In the genomic region with DNA sequence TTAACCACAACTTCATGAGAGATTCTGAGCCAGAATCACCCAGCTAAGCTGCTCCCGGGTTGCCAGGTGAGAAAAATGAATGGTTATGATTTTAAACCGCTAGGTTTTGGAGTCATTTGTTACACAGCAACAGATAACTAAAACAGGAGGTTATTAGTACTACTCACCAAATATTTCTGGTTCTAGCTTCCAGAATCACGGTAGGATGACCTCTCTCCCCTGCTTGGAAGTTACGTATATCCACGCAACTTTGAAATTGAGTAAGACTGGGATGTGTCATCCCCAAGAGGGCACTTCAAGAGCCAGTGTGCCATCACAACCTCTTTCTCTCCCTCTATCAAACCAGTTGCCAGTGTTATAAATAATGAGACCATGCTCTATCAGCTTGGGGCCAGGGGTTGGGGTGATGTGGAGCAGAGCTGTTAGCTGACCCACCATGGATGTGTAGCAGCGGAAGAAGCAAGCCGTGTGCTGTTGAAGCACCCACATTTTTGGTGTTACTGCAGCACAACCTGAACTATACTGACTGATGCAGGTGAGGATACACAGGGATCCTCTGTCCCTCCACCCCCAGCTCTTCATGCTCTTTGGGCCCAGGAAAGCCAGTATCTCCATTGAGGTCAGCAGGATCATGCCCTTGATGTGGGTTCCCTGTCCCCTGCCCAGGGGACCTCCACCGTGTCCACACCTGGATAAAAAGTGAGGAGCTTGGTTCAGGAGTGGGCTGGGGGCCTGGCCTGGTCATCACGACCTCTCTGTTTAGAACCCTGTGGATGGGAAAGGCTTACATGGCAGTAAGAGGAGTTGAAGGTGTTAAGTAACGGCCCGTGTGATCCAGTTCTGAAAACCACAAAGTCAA, we compare ENCODE assay signal across 19 cellular contexts. TPM values are rescaled to one million over a fixed set of nuclear protein-coding genes. Genes with fewer than 3 reads are reported as not detected.
DNase-seq lines count a peak whose midpoint lies in the region; ATAC-seq and TF ChIP-seq lines count a peak whose summit lies in the region.
"Had no signal": no experiment of that assay in that cellular context is flagged by ENCODE, and none has a peak within 500 bp of the region (broad histone marks: within the 10 kb centered on the region; RNA-seq: fewer than 3 reads in every experiment).

No MANE protein-coding gene starts in this region.

- no peak overlapping the region for H3K4ac ChIP-seq in trophoblast cell (ENCODE audit: low read depth, low read length)

- CTCF ChIA-PET in naive thymus-derived CD4-positive, alpha-beta T cell (lab: Charles Lee) = no interaction called here

- H3K36me3 Mint-ChIP-seq in natural killer cell treated with Interleukin-12 subunit alpha and Interleukin-12 subunit beta and Interleukin-15 and Interleukin-18, amount 100 ng/mL, for 72 hours = no peaks in the 10 kb centered on the region
- no peaks in the 10 kb centered on the region for H3K36me3 Mint-ChIP-seq in natural killer cell
- H3K36me3 Mint-ChIP-seq in naive thymus-derived CD4-positive, alpha-beta T cell = peaks cover 0 to 6% (median 0%) of the 10 kb centered on the region in 5 donors

- H3K9ac ChIP-seq in trophoblast cell (ENCODE audit: low read length) (no peak overlapping the region), colonic mucosa (ENCODE audit: low read depth in 2 of 2, low read length in 2 of 2) (no peak overlapping the region)

- H3K4me3 Mint-ChIP-seq in natural killer cell treated with Interleukin-12 subunit alpha and Interleukin-12 subunit beta and Interleukin-15 and Interleukin-18, amount 100 ng/mL, for 72 hours = no peak overlapping the region
- H3K4me3 Mint-ChIP-seq in natural killer cell = no peak overlapping the region
- no peak overlapping the region for H3K4me3 Mint-ChIP-seq in naive thymus-derived CD4-positive, alpha-beta T cell
- H3K4me3 Mint-ChIP-seq: CD8-positive, alpha-beta memory T cell had no signal

- no peak overlapping the region for H3K27ac Mint-ChIP-seq in natural killer cell treated with Interleukin-12 subunit alpha and Interleukin-12 subunit beta and Interleukin-15 and Interleukin-18, amount 100 ng/mL, for 72 hours
- H3K27ac Mint-ChIP-seq in natural killer cell = no peak overlapping the region
- no peak overlapping the region for H3K27ac Mint-ChIP-seq in naive thymus-derived CD4-positive, alpha-beta T cell
- H3K27ac Mint-ChIP-seq: CD8-positive, alpha-beta memory T cell had no signal

- TF ChIP-seq CTCF in natural killer cell (IDR thresholded peaks at IDR 0.05) = no peak
- no peak for TF ChIP-seq CTCF in colonic mucosa (IDR thresholded peaks at IDR 0.05)

- intact Hi-C loops in natural killer cell (cut with micrococcal nuclease) = no loop called here
- intact Hi-C loops in colonic mucosa (cut with DNase I) = no loop called here
- intact Hi-C loops in naive thymus-derived CD4-positive, alpha-beta T cell (cut with micrococcal nuclease) = no loop called here

- no peak overlapping the region for H2BK12ac ChIP-seq in trophoblast cell (ENCODE audit: low read length)

- H4K91ac ChIP-seq in trophoblast cell (ENCODE audit: low read depth, low read length) = no peak overlapping the region

- H3K27ac ChIP-seq in trophoblast cell (ENCODE audit: low read depth, low read length) = no peak overlapping the region
- H3K27ac ChIP-seq in colonic mucosa = no peak overlapping the region
- no peak overlapping the region for H3K27ac ChIP-seq in naive thymus-derived CD4-positive, alpha-beta T cell (ENCODE audit: low read depth, low read length)

- H3K4me3 ChIP-seq in trophoblast cell (ENCODE audit: low read depth, low read length) (no peak overlapping the region), colonic mucosa (no peak overlapping the region)
- no peak overlapping the region for H3K4me3 ChIP-seq in naive thymus-derived CD4-positive, alpha-beta T cell (ENCODE audit: low read length)
- H3K4me3 ChIP-seq: GM12878 had no signal

- peak; percentile 39 for DNase-seq in natural killer cell treated with Interleukin-12 subunit alpha and Interleukin-12 subunit beta and Interleukin-15 and Interleukin-18, amount 100 ng/mL, for 72 hours (ENCODE audit: low spot score)
- no peak for DNase-seq in natural killer cell
- peak; percentile 21 for DNase-seq in ecto neural progenitor cell (ENCODE audit: low spot score)
- peak; percentile 18 to 58 for DNase-seq in trophoblast cell
- no peak for DNase-seq in activated gamma-delta T cell (lab: John Stamatoyannopoulos, UW)
- no peak for DNase-seq in colonic mucosa
- no peak for DNase-seq in occipital lobe (lab: John Stamatoyannopoulos, UW)
- no peak for DNase-seq in naive thymus-derived CD4-positive, alpha-beta T cell
- DNase-seq: CD8-positive, alpha-beta memory T cell; DMS53; EL; KG1; MV-4-11; NCI-H1694 treated with DMSO at 0.1 percent for 48 hours; NCI-H510A; NCI-H774; SHP77 treated with DMSO at 0.1 percent for 48 hours had no signal

- H3K18ac ChIP-seq in trophoblast cell (ENCODE audit: low read length) = no peak overlapping the region

- H3K23ac ChIP-seq in trophoblast cell (ENCODE audit: low read length) = no peak overlapping the region

- no peak overlapping the region for H4K12ac ChIP-seq in trophoblast cell (ENCODE audit: low read depth, low read length)

- no peaks in the 10 kb centered on the region for H3K79me2 ChIP-seq in trophoblast cell (ENCODE audit: control insufficient read depth, insufficient read depth, low read length, poor library complexity)

- H3K36me3 ChIP-seq in trophoblast cell (ENCODE audit: control insufficient read depth in 1 of 2, insufficient read depth in 2 of 2, low read length in 2 of 2) (no peaks in the 10 kb centered on the region), colonic mucosa (no peaks in the 10 kb centered on the region)
- H3K36me3 ChIP-seq in naive thymus-derived CD4-positive, alpha-beta T cell (ENCODE audit: control insufficient read depth in 2 of 3, insufficient read depth in 3 of 3, low read length in 3 of 3) = no peaks in the 10 kb centered on the region

- H3K4me1 ChIP-seq in trophoblast cell (ENCODE audit: control insufficient read depth in 1 of 2, insufficient read depth in 2 of 2, low read length in 2 of 2) (no peaks in the 10 kb centered on the region), colonic mucosa (no peaks in the 10 kb centered on the region)
- no peaks in the 10 kb centered on the region for H3K4me1 ChIP-seq in naive thymus-derived CD4-positive, alpha-beta T cell (ENCODE audit: control insufficient read depth in 2 of 2, insufficient read depth in 2 of 2, low read length in 2 of 2)

- no peaks in the 10 kb centered on the region for H3K9me3 Mint-ChIP-seq in natural killer cell treated with Interleukin-12 subunit alpha and Interleukin-12 subunit beta and Interleukin-15 and Interleukin-18, amount 100 ng/mL, for 72 hours
- H3K9me3 Mint-ChIP-seq in natural killer cell = no peaks in the 10 kb centered on the region
- H3K9me3 Mint-ChIP-seq in naive thymus-derived CD4-positive, alpha-beta T cell = peaks cover 0 to 12% (median 0%) of the 10 kb centered on the region in 11 donors
- H3K9me3 Mint-ChIP-seq: CD8-positive, alpha-beta memory T cell had no signal

- no peak overlapping the region for H2AFZ ChIP-seq in trophoblast cell (ENCODE audit: insufficient read depth, low read length, poor library complexity)

- no peak overlapping the region for H3K4me2 ChIP-seq in trophoblast cell (ENCODE audit: low read length)

- peaks cover 12 to 19% of the 10 kb centered on the region in 2 donors for H3K27me3 Mint-ChIP-seq in natural killer cell treated with Interleukin-12 subunit alpha and Interleukin-12 subunit beta and Interleukin-15 and Interleukin-18, amount 100 ng/mL, for 72 hours
- peaks cover 11 to 18% of the 10 kb centered on the region in 2 donors for H3K27me3 Mint-ChIP-seq in natural killer cell (ENCODE audit: low read depth in 2 of 2)
- peaks cover 4 to 17% (median 9%) of the 10 kb centered on the region in 5 donors for H3K27me3 Mint-ChIP-seq in naive thymus-derived CD4-positive, alpha-beta T cell

- H4K8ac ChIP-seq in trophoblast cell (ENCODE audit: low read depth, low read length) = no peak overlapping the region

- WGBS in trophoblast cell (ENCODE audit: extremely low coverage, insufficient coverage, insufficient read length) = no CpG with 5 or more reads among the region's 11 CpGs

- no peak overlapping the region for H2BK120ac ChIP-seq in trophoblast cell (ENCODE audit: insufficient read depth, low read length, poor library complexity)

- no peak overlapping the region for H2AK5ac ChIP-seq in trophoblast cell (ENCODE audit: low read length)

- H3K79me1 ChIP-seq in trophoblast cell (ENCODE audit: low read length) = no peaks in the 10 kb centered on the region

- H3K9me3 ChIP-seq in trophoblast cell (ENCODE audit: insufficient read depth, low read depth, low read length) (peaks cover 10% of the 10 kb centered on the region), colonic mucosa (no peaks in the 10 kb centered on the region)
- no peaks in the 10 kb centered on the region for H3K9me3 ChIP-seq in naive thymus-derived CD4-positive, alpha-beta T cell (ENCODE audit: control insufficient read depth in 2 of 3, low read length in 3 of 3)

- no peak overlapping the region for H3K14ac ChIP-seq in trophoblast cell (ENCODE audit: low read length)

- H3K27me3 ChIP-seq in trophoblast cell (ENCODE audit: insufficient read depth, low read length) (no peaks in the 10 kb centered on the region), colonic mucosa (no peaks in the 10 kb centered on the region)
- H3K27me3 ChIP-seq in naive thymus-derived CD4-positive, alpha-beta T cell (ENCODE audit: control insufficient read depth in 2 of 2, insufficient read depth in 2 of 2, low read length in 2 of 2) = no peaks in the 10 kb centered on the region

- H2BK5ac ChIP-seq in trophoblast cell (ENCODE audit: low read depth, low read length, poor library complexity) = no peak overlapping the region

- POLR2A ChIA-PET in naive thymus-derived CD4-positive, alpha-beta T cell (lab: Charles Lee) = no interaction called here

- H3K4me1 Mint-ChIP-seq in natural killer cell treated with Interleukin-12 subunit alpha and Interleukin-12 subunit beta and Interleukin-15 and Interleukin-18, amount 100 ng/mL, for 72 hours (ENCODE audit: low read depth in 2 of 2) = no peaks in the 10 kb centered on the region
- H3K4me1 Mint-ChIP-seq in natural killer cell = no peaks in the 10 kb centered on the region
- no peaks in the 10 kb centered on the region for H3K4me1 Mint-ChIP-seq in naive thymus-derived CD4-positive, alpha-beta T cell
- H3K4me1 Mint-ChIP-seq: CD8-positive, alpha-beta memory T cell had no signal

- ATAC-seq in natural killer cell treated with Interleukin-12 subunit alpha and Interleukin-12 subunit beta and Interleukin-15 and Interleukin-18, amount 100 ng/mL, for 72 hours = no peak
- ATAC-seq in natural killer cell = no peak
- no peak for ATAC-seq in naive thymus-derived CD4-positive, alpha-beta T cell
- ATAC-seq: GM12878 had no signal

RNA-seq across cellular contexts. Expression of a gene that starts 19.4 kb away (rescaled TPM):
- not detected for total RNA-seq in natural killer cell treated with Interleukin-12 subunit alpha and Interleukin-12 subunit beta and Interleukin-15 and Interleukin-18, amount 100 ng/mL, for 72 hours
- total RNA-seq in natural killer cell = not detected
- polyA plus RNA-seq in trophoblast cell (2013) = 1.6 and 2.0 TPM in 2 replicates
- 1 to 10 TPM; 3.8 to 7.4 TPM for total RNA-seq in colonic mucosa
- total RNA-seq in occipital lobe = 1.9 TPM
- not detected for total RNA-seq in naive thymus-derived CD4-positive, alpha-beta T cell
- polyA plus RNA-seq in naive thymus-derived CD4-positive, alpha-beta T cell = not detected
- total RNA-seq: CD8-positive, alpha-beta memory T cell; OCI-LY7 had no signal
- polyA plus RNA-seq: CD8-positive, alpha-beta memory T cell had no signal

RNA-seq across cellular contexts. Expression of a gene that starts 59.0 kb away (rescaled TPM):
- under 1 TPM; 0.17 to 0.70 TPM for total RNA-seq in natural killer cell treated with Interleukin-12 subunit alpha and Interleukin-12 subunit beta and Interleukin-15 and Interleukin-18, amount 100 ng/mL, for 72 hours
- total RNA-seq in natural killer cell = 1 to 10 TPM; 1.2 to 5.5 (median 3.2) TPM
- polyA plus RNA-seq in trophoblast cell (2013) = 1.1 and 1.2 TPM in 2 replicates
- 10 to 100 TPM; 29.6 to 36.0 TPM for total RNA-seq in colonic mucosa
- total RNA-seq in occipital lobe = 1.4 TPM
- 10 to 100 TPM in 1 of 5 experiments, 1 to 10 TPM in 1, under 1 TPM in 3; 0.54 to 15.1 (median 0.60) TPM for total RNA-seq in naive thymus-derived CD4-positive, alpha-beta T cell
- not detected for polyA plus RNA-seq in naive thymus-derived CD4-positive, alpha-beta T cell
- polyA plus RNA-seq: CD8-positive, alpha-beta memory T cell had no signal

Comparison
In these comparisons a context has a peak if more than half of its experiments do, and no peak if none do; other contexts are left out.
1. DNase-seq: peak in natural killer cell treated with Interleukin-12 subunit alpha and Interleukin-12 subunit beta and Interleukin-15 and Interleukin-18, amount 100 ng/mL, for 72 hours (single experiment), ecto neural progenitor cell (single experiment) and trophoblast cell (2 of 2); none in natural killer cell (single experiment), activated gamma-delta T cell (single experiment), colonic mucosa (single experiment), occipital lobe (single experiment) and naive thymus-derived CD4-positive, alpha-beta T cell (0 of 9).